Comparison of ENCODE assay signal across 1 cellular context in the genomic region with DNA sequence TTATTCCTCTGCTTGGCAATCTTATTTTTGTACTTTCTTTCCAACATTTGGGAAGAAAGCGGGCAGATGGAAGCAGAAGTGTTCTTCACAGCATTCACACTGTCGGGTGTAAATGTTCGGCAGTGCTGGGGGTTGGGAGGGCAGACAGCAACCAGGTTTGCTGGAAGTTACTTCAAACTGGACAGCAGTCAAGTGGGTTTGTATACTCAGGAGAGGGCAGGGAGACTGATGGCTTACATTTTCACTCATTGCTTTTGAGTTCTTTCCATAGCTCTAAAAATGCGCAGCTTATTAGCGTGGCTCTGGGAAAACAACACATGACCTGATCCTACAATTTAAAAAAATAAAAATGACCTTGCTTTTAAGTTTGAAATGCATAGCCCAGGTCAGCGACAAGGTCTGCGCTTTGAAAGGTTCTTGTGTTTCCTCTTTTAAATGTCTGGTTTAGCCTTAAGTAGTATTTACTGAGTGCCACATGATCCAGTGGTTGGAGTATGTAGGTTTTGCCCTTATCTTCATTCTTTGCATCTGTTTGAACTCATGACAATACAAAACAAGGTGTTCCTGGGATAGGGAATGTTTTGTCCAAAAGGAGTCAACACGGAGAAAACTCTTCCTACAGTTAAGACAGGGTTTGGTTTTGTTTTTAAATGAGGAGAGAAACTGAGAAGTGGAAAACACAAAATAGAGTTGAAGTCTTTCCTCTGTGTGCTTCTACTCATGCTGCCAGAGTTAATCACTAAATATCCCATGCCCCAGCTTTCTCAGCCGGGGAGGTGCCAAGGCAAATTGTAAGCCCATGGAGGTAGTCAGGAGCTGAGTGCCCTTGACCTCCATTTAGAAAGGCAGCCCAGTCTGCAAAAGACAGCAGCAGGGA.
A peak's percentile ranks its signal among the peaks of the same experiment; 100 is the strongest.
TF ChIP-seq lines count a peak whose summit lies in the region.

No MANE protein-coding gene starts in this region.

TF ChIP-seq in HepG2, 621 proteins besides CTCF, POLR2A, EP300 and RAD21 (continued from another document and continues in another):
- TF ChIP-seq, protein P1, sequence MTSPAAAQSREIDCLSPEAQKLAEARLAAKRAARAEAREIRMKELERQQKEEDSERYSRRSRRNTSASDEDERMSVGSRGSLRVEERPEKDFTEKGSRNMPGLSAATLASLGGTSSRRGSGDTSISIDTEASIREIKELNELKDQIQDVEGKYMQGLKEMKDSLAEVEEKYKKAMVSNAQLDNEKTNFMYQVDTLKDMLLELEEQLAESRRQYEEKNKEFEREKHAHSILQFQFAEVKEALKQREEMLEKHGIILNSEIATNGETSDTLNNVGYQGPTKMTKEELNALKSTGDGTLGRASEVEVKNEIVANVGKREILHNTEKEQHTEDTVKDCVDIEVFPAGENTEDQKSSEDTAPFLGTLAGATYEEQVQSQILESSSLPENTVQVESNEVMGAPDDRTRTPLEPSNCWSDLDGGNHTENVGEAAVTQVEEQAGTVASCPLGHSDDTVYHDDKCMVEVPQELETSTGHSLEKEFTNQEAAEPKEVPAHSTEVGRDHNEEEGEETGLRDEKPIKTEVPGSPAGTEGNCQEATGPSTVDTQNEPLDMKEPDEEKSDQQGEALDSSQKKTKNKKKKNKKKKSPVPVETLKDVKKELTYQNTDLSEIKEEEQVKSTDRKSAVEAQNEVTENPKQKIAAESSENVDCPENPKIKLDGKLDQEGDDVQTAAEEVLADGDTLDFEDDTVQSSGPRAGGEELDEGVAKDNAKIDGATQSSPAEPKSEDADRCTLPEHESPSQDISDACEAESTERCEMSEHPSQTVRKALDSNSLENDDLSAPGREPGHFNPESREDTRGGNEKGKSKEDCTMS (CRISPR knock-in tag; conservative IDR thresholded peaks at IDR 0.05) = no peak
- no peak for TF ChIP-seq ZNF607 (CRISPR knock-in tag; IDR thresholded peaks at IDR 0.05; ENCODE audit: borderline replicate concordance)
- no peak for TF ChIP-seq HNRNPK (IDR thresholded peaks at IDR 0.05; ENCODE audit: low read depth, low read length, poor library complexity, severe bottlenecking)
- TF ChIP-seq, protein P2, sequence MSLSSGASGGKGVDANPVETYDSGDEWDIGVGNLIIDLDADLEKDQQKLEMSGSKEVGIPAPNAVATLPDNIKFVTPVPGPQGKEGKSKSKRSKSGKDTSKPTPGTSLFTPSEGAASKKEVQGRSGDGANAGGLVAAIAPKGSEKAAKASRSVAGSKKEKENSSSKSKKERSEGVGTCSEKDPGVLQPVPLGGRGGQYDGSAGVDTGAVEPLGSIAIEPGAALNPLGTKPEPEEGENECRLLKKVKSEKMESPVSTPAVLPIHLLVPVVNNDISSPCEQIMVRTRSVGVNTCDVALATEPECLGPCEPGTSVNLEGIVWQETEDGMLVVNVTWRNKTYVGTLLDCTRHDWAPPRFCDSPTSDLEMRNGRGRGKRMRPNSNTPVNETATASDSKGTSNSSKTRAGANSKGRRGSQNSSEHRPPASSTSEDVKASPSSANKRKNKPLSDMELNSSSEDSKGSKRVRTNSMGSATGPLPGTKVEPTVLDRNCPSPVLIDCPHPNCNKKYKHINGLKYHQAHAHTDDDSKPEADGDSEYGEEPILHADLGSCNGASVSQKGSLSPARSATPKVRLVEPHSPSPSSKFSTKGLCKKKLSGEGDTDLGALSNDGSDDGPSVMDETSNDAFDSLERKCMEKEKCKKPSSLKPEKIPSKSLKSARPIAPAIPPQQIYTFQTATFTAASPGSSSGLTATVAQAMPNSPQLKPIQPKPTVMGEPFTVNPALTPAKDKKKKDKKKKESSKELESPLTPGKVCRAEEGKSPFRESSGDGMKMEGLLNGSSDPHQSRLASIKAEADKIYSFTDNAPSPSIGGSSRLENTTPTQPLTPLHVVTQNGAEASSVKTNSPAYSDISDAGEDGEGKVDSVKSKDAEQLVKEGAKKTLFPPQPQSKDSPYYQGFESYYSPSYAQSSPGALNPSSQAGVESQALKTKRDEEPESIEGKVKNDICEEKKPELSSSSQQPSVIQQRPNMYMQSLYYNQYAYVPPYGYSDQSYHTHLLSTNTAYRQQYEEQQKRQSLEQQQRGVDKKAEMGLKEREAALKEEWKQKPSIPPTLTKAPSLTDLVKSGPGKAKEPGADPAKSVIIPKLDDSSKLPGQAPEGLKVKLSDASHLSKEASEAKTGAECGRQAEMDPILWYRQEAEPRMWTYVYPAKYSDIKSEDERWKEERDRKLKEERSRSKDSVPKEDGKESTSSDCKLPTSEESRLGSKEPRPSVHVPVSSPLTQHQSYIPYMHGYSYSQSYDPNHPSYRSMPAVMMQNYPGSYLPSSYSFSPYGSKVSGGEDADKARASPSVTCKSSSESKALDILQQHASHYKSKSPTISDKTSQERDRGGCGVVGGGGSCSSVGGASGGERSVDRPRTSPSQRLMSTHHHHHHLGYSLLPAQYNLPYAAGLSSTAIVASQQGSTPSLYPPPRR (CRISPR knock-in tag; IDR thresholded peaks at IDR 0.05; ENCODE audit: borderline replicate concordance) = 0 out of 2 replicates have a peak, but pooled peaks have one; percentile 36
- TF ChIP-seq NFE2L2 (IDR thresholded peaks at IDR 0.05; ENCODE audit: low read length) = no peak
- TF ChIP-seq, protein P3, sequence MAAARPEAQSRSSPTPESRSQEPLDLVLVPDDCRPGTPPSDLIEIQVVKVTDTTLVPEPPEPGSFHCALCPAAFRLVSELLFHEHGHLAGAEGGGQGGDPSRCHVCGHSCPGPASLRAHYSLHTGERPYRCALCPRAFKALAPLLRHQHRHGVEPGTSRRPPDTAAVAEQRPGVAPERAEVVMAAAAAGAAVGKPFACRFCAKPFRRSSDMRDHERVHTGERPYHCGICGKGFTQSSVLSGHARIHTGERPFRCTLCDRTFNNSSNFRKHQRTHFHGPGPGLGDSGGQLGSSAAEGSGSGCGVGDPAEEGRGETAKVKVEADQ (CRISPR knock-in tag; IDR thresholded peaks at IDR 0.05; ENCODE audit: borderline replicate concordance) = no peak
- TF ChIP-seq, protein P4, sequence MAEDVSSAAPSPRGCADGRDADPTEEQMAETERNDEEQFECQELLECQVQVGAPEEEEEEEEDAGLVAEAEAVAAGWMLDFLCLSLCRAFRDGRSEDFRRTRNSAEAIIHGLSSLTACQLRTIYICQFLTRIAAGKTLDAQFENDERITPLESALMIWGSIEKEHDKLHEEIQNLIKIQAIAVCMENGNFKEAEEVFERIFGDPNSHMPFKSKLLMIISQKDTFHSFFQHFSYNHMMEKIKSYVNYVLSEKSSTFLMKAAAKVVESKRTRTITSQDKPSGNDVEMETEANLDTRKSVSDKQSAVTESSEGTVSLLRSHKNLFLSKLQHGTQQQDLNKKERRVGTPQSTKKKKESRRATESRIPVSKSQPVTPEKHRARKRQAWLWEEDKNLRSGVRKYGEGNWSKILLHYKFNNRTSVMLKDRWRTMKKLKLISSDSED (CRISPR knock-in tag; IDR thresholded peaks at IDR 0.05) = no peak
- TF ChIP-seq ZEB1 (IDR thresholded peaks at IDR 0.05; ENCODE audit: insufficient replicate concordance, low read depth) = no peak
- TF ChIP-seq CREM (IDR thresholded peaks at IDR 0.05) = peak; percentile 70
- no peak for TF ChIP-seq CREM (CRISPR knock-in tag; IDR thresholded peaks at IDR 0.05)
- TF ChIP-seq KLF6 (CRISPR knock-in tag; IDR thresholded peaks at IDR 0.05) = no peak
- no peak for TF ChIP-seq SIN3B (IDR thresholded peaks at IDR 0.05; ENCODE audit: low read length)
- TF ChIP-seq ZSCAN9 (CRISPR knock-in tag; IDR thresholded peaks at IDR 0.05; ENCODE audit: borderline replicate concordance) = no peak
- TF ChIP-seq ZNF274 (CRISPR knock-in tag; IDR thresholded peaks at IDR 0.05) = no peak
- TF ChIP-seq AHR (CRISPR knock-in tag; IDR thresholded peaks at IDR 0.05) = no peak; the same call in 1 of the 2 replicates
- TF ChIP-seq ZNF558 (CRISPR knock-in tag; IDR thresholded peaks at IDR 0.05; ENCODE audit: borderline replicate concordance) = no peak
- TF ChIP-seq BRD4 (CRISPR knock-in tag; IDR thresholded peaks at IDR 0.05) = 0 out of 2 replicates have a peak, but pooled peaks have one; percentile 32
- TF ChIP-seq HHEX (CRISPR knock-in tag; IDR thresholded peaks at IDR 0.05) = no peak; the same call in 1 of the 2 replicates
- TF ChIP-seq, protein P5, sequence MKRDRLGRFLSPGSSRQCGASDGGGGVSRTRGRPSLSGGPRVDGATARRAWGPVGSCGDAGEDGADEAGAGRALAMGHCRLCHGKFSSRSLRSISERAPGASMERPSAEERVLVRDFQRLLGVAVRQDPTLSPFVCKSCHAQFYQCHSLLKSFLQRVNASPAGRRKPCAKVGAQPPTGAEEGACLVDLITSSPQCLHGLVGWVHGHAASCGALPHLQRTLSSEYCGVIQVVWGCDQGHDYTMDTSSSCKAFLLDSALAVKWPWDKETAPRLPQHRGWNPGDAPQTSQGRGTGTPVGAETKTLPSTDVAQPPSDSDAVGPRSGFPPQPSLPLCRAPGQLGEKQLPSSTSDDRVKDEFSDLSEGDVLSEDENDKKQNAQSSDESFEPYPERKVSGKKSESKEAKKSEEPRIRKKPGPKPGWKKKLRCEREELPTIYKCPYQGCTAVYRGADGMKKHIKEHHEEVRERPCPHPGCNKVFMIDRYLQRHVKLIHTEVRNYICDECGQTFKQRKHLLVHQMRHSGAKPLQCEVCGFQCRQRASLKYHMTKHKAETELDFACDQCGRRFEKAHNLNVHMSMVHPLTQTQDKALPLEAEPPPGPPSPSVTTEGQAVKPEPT (CRISPR knock-in tag; IDR thresholded peaks at IDR 0.05; ENCODE audit: low read depth) = no peak
- TF ChIP-seq JUNB (CRISPR knock-in tag; IDR thresholded peaks at IDR 0.05; ENCODE audit: borderline replicate concordance) = no peak
- peak; percentile 64; the same call in 1 of the 2 replicates for TF ChIP-seq SP140L (CRISPR knock-in tag; IDR thresholded peaks at IDR 0.05; ENCODE audit: borderline replicate concordance)
- TF ChIP-seq RXRB (CRISPR knock-in tag; IDR thresholded peaks at IDR 0.05; ENCODE audit: borderline replicate concordance) = peak; percentile 74
- peak; percentile 53; the same call in 1 of the 2 replicates for TF ChIP-seq SOX13 (IDR thresholded peaks at IDR 0.05)
- peak in 1 of 2 experiments; percentile 95; a peak in 2 of 4 replicates for TF ChIP-seq SOX13 (CRISPR knock-in tag; conservative IDR thresholded peaks at IDR 0.05 in 1 of 2, IDR thresholded peaks at IDR 0.05 in 1 of 2)
- no peak for TF ChIP-seq ZNF10 (CRISPR knock-in tag; IDR thresholded peaks at IDR 0.05; ENCODE audit: borderline replicate concordance, low read depth)
- no peak for TF ChIP-seq HES4 (CRISPR knock-in tag; IDR thresholded peaks at IDR 0.05; ENCODE audit: borderline replicate concordance)
- TF ChIP-seq, protein P6, sequence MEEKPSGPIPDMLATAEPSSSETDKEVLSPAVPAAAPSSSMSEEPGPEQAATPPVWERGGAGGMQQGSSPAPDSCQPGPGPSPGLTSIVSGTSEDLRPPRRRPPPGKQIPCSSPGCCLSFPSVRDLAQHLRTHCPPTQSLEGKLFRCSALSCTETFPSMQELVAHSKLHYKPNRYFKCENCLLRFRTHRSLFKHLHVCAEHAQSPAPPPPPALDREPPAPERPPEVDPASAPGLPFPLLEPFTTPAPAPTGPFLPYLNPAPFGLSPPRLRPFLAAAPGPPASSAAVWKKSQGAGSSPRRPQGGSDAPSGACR (CRISPR knock-in tag; IDR thresholded peaks at IDR 0.05) = peak; percentile 78; the same call in 1 of the 2 replicates
- TF ChIP-seq, protein P7, sequence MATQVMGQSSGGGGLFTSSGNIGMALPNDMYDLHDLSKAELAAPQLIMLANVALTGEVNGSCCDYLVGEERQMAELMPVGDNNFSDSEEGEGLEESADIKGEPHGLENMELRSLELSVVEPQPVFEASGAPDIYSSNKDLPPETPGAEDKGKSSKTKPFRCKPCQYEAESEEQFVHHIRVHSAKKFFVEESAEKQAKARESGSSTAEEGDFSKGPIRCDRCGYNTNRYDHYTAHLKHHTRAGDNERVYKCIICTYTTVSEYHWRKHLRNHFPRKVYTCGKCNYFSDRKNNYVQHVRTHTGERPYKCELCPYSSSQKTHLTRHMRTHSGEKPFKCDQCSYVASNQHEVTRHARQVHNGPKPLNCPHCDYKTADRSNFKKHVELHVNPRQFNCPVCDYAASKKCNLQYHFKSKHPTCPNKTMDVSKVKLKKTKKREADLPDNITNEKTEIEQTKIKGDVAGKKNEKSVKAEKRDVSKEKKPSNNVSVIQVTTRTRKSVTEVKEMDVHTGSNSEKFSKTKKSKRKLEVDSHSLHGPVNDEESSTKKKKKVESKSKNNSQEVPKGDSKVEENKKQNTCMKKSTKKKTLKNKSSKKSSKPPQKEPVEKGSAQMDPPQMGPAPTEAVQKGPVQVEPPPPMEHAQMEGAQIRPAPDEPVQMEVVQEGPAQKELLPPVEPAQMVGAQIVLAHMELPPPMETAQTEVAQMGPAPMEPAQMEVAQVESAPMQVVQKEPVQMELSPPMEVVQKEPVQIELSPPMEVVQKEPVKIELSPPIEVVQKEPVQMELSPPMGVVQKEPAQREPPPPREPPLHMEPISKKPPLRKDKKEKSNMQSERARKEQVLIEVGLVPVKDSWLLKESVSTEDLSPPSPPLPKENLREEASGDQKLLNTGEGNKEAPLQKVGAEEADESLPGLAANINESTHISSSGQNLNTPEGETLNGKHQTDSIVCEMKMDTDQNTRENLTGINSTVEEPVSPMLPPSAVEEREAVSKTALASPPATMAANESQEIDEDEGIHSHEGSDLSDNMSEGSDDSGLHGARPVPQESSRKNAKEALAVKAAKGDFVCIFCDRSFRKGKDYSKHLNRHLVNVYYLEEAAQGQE (IDR thresholded peaks at IDR 0.05; ENCODE audit: borderline replicate concordance in 1 of 2, low read depth in 1 of 2, low read length in 2 of 2) = no peak; a peak in 1 of 4 replicates
- TF ChIP-seq, protein P8, sequence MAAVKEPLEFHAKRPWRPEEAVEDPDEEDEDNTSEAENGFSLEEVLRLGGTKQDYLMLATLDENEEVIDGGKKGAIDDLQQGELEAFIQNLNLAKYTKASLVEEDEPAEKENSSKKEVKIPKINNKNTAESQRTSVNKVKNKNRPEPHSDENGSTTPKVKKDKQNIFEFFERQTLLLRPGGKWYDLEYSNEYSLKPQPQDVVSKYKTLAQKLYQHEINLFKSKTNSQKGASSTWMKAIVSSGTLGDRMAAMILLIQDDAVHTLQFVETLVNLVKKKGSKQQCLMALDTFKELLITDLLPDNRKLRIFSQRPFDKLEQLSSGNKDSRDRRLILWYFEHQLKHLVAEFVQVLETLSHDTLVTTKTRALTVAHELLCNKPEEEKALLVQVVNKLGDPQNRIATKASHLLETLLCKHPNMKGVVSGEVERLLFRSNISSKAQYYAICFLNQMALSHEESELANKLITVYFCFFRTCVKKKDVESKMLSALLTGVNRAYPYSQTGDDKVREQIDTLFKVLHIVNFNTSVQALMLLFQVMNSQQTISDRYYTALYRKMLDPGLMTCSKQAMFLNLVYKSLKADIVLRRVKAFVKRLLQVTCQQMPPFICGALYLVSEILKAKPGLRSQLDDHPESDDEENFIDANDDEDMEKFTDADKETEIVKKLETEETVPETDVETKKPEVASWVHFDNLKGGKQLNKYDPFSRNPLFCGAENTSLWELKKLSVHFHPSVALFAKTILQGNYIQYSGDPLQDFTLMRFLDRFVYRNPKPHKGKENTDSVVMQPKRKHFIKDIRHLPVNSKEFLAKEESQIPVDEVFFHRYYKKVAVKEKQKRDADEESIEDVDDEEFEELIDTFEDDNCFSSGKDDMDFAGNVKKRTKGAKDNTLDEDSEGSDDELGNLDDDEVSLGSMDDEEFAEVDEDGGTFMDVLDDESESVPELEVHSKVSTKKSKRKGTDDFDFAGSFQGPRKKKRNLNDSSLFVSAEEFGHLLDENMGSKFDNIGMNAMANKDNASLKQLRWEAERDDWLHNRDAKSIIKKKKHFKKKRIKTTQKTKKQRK (IDR thresholded peaks at IDR 0.05; ENCODE audit: low read length) = no peak
- no peak for TF ChIP-seq RFX1 (IDR thresholded peaks at IDR 0.05)
- peak; percentile 48; the same call in 1 of the 2 replicates for TF ChIP-seq MEIS1 (CRISPR knock-in tag; IDR thresholded peaks at IDR 0.05; ENCODE audit: borderline replicate concordance)
- TF ChIP-seq PPARG (CRISPR knock-in tag; conservative IDR thresholded peaks at IDR 0.05) = no peak
- TF ChIP-seq NR2F6 (IDR thresholded peaks at IDR 0.05) = peak; percentile 70
- peak; percentile 5 for TF ChIP-seq NR2F6 (CRISPR knock-in tag; IDR thresholded peaks at IDR 0.05)
- no peak; the same call in 1 of the 2 replicates for TF ChIP-seq NCOR1 (IDR thresholded peaks at IDR 0.05; ENCODE audit: borderline replicate concordance, low read length)
